In genomic region chr17:59851431-59852375, GRCh38 we compare ENCODE assay signal across 1 cellular context.
A peak's percentile ranks its signal among the peaks of the same experiment; 100 is the strongest.
TF ChIP-seq lines count a peak whose summit lies in the region.

No MANE protein-coding gene starts in this region.

TF ChIP-seq in IMR-90, 13 proteins besides CTCF, POLR2A, EP300 and RAD21 (continued from another document):
- TF ChIP-seq SMC3 (IDR thresholded peaks at IDR 0.05; ENCODE audit: low read depth, low read length) (no peak), MXI1 (IDR thresholded peaks at IDR 0.05; ENCODE audit: borderline replicate concordance, low read depth, low read length) (peak; percentile 95), FOS (IDR thresholded peaks at IDR 0.05; ENCODE audit: low read depth, low read length) (peak; percentile 75), NFE2L2 (IDR thresholded peaks at IDR 0.05; ENCODE audit: low read depth, low read length) (peak; percentile 65; the same call in 1 of the 2 replicates), CEBPB (IDR thresholded peaks at IDR 0.05; ENCODE audit: low read depth, low read length) (peak; percentile 78), MAZ (IDR thresholded peaks at IDR 0.05; ENCODE audit: borderline replicate concordance, low read depth, low read length) (peak; percentile 41; the same call in 1 of the 2 replicates), MAFK (IDR thresholded peaks at IDR 0.05; ENCODE audit: low read depth, low read length) (no peak)
